ENCODE assay signal across 26 cellular contexts in genomic region chr6:143206550-143206949, GRCh38.
"Had no signal": no experiment of that assay in that cellular context is flagged by ENCODE, and none has a peak within 500 bp of the region (broad histone marks: within the 10 kb centered on the region; RNA-seq: fewer than 3 reads in every experiment).

No MANE protein-coding gene starts in this region.

- H3K4me3 ChIP-seq: left lung, lung, ovary, right atrium auricular region, skin epidermis, stomach, testis, thyroid gland, transverse colon, upper lobe of left lung had no signal

- H3K27ac ChIP-seq: left lung, ovary, right atrium auricular region, skin epidermis, stomach, testis, thyroid gland, transverse colon, upper lobe of left lung had no signal

- ATAC-seq: left colon; left lung; naive thymus-derived CD4-positive, alpha-beta T cell; natural killer cell treated with Interleukin-12 subunit alpha and Interleukin-12 subunit beta and Interleukin-15 and Interleukin-18, amount 100 ng/mL, for 72 hours; sciatic nerve; stimulated activated naive B cell treated with anti-CD40 and anti-IgM and Interleukin-4, amounts not matched to agents 10 μg/mL and 1 μg/mL and 100 μg/mL, for 72 hours; stimulated activated naive CD8-positive, alpha-beta T cell treated with anti-CD3 and anti-CD28 coated beads, Interleukin-15, Interleukin-2, amounts not matched to agents 100 U/mL and 50 U/mL, for 24 hours had no signal

- H3K9me3 ChIP-seq: ovary, testis, thyroid gland, transverse colon had no signal

- H3K4me1 ChIP-seq: left lung, stomach, testis, thyroid gland, transverse colon, upper lobe of left lung had no signal

- DNase-seq: hypothalamus; immature natural killer cell; kidney; left colon; left lung; mesendoderm; naive thymus-derived CD4-positive, alpha-beta T cell; ovary; stimulated activated CD4-positive, alpha-beta T cell treated with anti-CD3 and anti-CD28 coated beads, Interleukin-12 subunit alpha, Interleukin-12 subunit beta, amount 100 ng/mL, for 4 hours; stimulated activated CD4-positive, alpha-beta T cell treated with anti-CD3 and anti-CD28 coated beads, Interleukin-15, amount 100 ng/mL, for 24 hours; stimulated activated CD4-positive, alpha-beta T cell treated with anti-CD3 and anti-CD28 coated beads, Interleukin-2, amount 100 ng/mL, for 24 hours; stimulated activated CD4-positive, alpha-beta T cell treated with anti-CD3 and anti-CD28 coated beads, Interleukin-4, amount 100 ng/mL, for 1 hour; stimulated activated naive B cell treated with anti-CD40 and anti-IgM and Interleukin-4, amounts not matched to agents 10 μg/mL and 1 μg/mL and 100 μg/mL, for 72 hours; stimulated activated naive CD8-positive, alpha-beta T cell treated with anti-CD3 and anti-CD28 coated beads, Interleukin-15, Interleukin-2, amounts not matched to agents 100 U/mL and 50 U/mL, for 24 hours; stomach; testis; thyroid gland; transverse colon; upper lobe of left lung had no signal

- H3K27me3 ChIP-seq: left lung, ovary, right atrium auricular region, stomach, testis, thyroid gland, transverse colon, upper lobe of left lung had no signal

- H3K36me3 ChIP-seq: left lung, ovary, right atrium auricular region, thyroid gland, transverse colon, upper lobe of left lung had no signal

- FAIRE-seq: islet of Langerhans, kidney, urothelium cell line had no signal
